5 cellular contexts compared by ENCODE assay signal in the genomic region with DNA sequence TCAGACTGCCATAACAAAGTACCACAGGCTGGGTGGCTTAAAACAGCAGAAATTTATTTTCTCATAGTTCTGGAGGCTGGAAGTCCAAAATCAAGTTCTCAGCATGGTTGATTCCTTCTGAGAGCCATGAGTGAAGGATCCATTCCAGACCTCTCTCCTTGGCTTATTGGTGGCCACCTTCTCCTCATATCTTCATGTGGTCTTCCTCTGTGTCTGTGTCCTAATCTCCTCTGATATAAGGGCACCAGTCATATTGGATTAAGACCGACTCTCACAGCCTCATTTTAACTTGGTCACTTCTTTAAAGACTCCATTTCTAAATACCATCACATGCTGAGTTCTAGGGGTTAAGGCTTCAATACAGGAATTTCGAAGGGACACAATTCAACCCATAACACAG.
"Had no signal": no experiment of that assay in that cellular context is flagged by ENCODE, and none has a peak within 500 bp of the region (broad histone marks: within the 10 kb centered on the region; RNA-seq: fewer than 3 reads in every experiment).

No MANE protein-coding gene starts in this region.

- H3K27ac ChIP-seq: HL-60 had no signal

- ATAC-seq: HepG2 had no signal

- DNase-seq: IMR-90, KBM-7 had no signal

- FAIRE-seq: HepG2, HTR-8/SVneo had no signal
